ENCODE assay signal across 8 cellular contexts in genomic region chr22:31272522-31273446, GRCh38. TPM values are rescaled to one million over a fixed set of nuclear protein-coding genes. Genes with fewer than 3 reads are reported as not detected.
A peak's percentile ranks its signal among the peaks of the same experiment; 100 is the strongest.
DNase-seq lines count a peak whose midpoint lies in the region; ATAC-seq and TF ChIP-seq lines count a peak whose summit lies in the region.

No MANE protein-coding gene starts in this region.

- H3K79me2 ChIP-seq in DOHH2 (ENCODE audit: control insufficient read depth, low read length), result no peaks in the 10 kb centered on the region

- H3K9me2 ChIP-seq in DOHH2 (replicated peaks; ENCODE audit: control insufficient read depth, low read length), result no peaks in the 10 kb centered on the region

- H3K27me3 ChIP-seq in DOHH2 (ENCODE audit: control insufficient read depth, low read length) (no peaks in the 10 kb centered on the region), SJCRH30 (no peaks in the 10 kb centered on the region), ascending aorta (no peaks in the 10 kb centered on the region)

- ATAC-seq in left ventricle myocardium superior (peak; percentile 77), sciatic nerve (peak; percentile 79), HG03039 (IDR thresholded peaks at IDR 0.05; ENCODE audit: unreplicated experiment) (no peak), GM21576 (IDR thresholded peaks at IDR 0.05; ENCODE audit: unreplicated experiment) (no peak)

- peak; percentile 82 for TF ChIP-seq CTCF in DOHH2 (IDR thresholded peaks at IDR 0.05; ENCODE audit: low read depth, low read length, poor library complexity, severe bottlenecking)
- peak; percentile 54 to 76 (median 70) for TF ChIP-seq CTCF in ascending aorta (IDR thresholded peaks at IDR 0.05)

- H3K9me3 ChIP-seq in DOHH2 (ENCODE audit: control insufficient read depth, insufficient read depth, low read length) (no peaks in the 10 kb centered on the region), SJCRH30 (replicated peaks) (no peaks in the 10 kb centered on the region), ascending aorta (no peaks in the 10 kb centered on the region)

- H3K4me3 ChIP-seq in DOHH2 (ENCODE audit: low read length), result no peak overlapping the region
- no peak overlapping the region for H3K4me3 ChIP-seq in SJCRH30
- no peak overlapping the region for H3K4me3 ChIP-seq in ascending aorta

- DNase-seq in HuH-7.5 (ENCODE audit: low spot score) (peak; percentile 69), SJCRH30 (peak; percentile 45 to 73), ascending aorta (ENCODE audit: low spot score in 2 of 2) (no peak), left ventricle myocardium superior (no peak), sciatic nerve (ENCODE audit: low spot score) (peak; percentile 76)

- H3K27ac ChIP-seq in DOHH2 (ENCODE audit: low read depth, low read length), result no peak overlapping the region
- H3K27ac ChIP-seq in SJCRH30, result no peak overlapping the region
- peak overlapping the region; percentile 18 to 44 for H3K27ac ChIP-seq in ascending aorta

- H3F3A ChIP-seq in DOHH2 (ENCODE audit: control insufficient read depth, insufficient read depth), result peaks cover 6% of the 10 kb centered on the region; the same call in 1 of the 2 replicates

- intact Hi-C loops in ascending aorta (cut with DNase I) (loop anchor here (1.0 to 5.0 kb wide), 2 partner anchors 60 to 165 kb away; partner anchors contain the start of genes LIMK2 and SELENOM), left ventricle myocardium superior (cut with micrococcal nuclease) (loop anchor here (10.0 kb wide), 1 partner anchor 58 kb away; the partner anchor contains the start of gene LIMK2), sciatic nerve (cut with DNase I) (loop anchor here (10.0 kb wide), 1 partner anchor 68 kb away; no protein-coding TSS in a partner anchor)

- peaks cover 37% of the 10 kb centered on the region for H3K36me3 ChIP-seq in DOHH2 (ENCODE audit: control insufficient read depth, low read length)
- H3K36me3 ChIP-seq in SJCRH30, result peaks cover 19% of the 10 kb centered on the region
- peaks cover 47 to 72% of the 10 kb centered on the region in 2 donors for H3K36me3 ChIP-seq in ascending aorta

- no peaks in the 10 kb centered on the region for H4K20me1 ChIP-seq in DOHH2 (ENCODE audit: control insufficient read depth, insufficient read depth, low read depth, low read length)

- H3K4me1 ChIP-seq in DOHH2 (ENCODE audit: control insufficient read depth, low read length) (no peaks in the 10 kb centered on the region), SJCRH30 (no peaks in the 10 kb centered on the region), ascending aorta (no peaks in the 10 kb centered on the region)

- H3K4me2 ChIP-seq in DOHH2 (ENCODE audit: low read length), result no peak overlapping the region

RNA-seq across cellular contexts. Expression of gene PIK3IP1, which starts 19.5 kb away (rescaled TPM):
- total RNA-seq in SJCRH30 (2014; rRNA removed; shearing (Covaris generic)), result 0.47 and 0.51 TPM in 2 replicates
- total RNA-seq in ascending aorta (16.4 TPM), left ventricle myocardium superior (15.3 TPM), sciatic nerve (58.5 TPM)

Comparison
In these comparisons a context has a peak if more than half of its experiments do, and no peak if none do; other contexts are left out.
1. H3K27ac ChIP-seq: peak in ascending aorta (2 of 2); none in DOHH2 (single experiment) and SJCRH30 (single experiment).
2. DNase-seq: peak in HuH-7.5 (single experiment), SJCRH30 (2 of 2) and sciatic nerve (single experiment); none in ascending aorta (0 of 2) and left ventricle myocardium superior (single experiment).
3. ATAC-seq: peak in left ventricle myocardium superior (single experiment) and sciatic nerve (single experiment); none in HG03039 (single experiment) and GM21576 (single experiment).
4. RNA of gene PIK3IP1, which starts 19.5 kb away (total RNA-seq): 58.5 TPM in sciatic nerve (single experiment), 16.4 TPM in ascending aorta (single experiment) and 15.3 TPM in left ventricle myocardium superior (single experiment); 0.47 to 0.51 TPM in SJCRH30; every median in the first group is over 10 times any median in the second.